ENCODE assay signal across 1 cellular context in the genomic region with DNA sequence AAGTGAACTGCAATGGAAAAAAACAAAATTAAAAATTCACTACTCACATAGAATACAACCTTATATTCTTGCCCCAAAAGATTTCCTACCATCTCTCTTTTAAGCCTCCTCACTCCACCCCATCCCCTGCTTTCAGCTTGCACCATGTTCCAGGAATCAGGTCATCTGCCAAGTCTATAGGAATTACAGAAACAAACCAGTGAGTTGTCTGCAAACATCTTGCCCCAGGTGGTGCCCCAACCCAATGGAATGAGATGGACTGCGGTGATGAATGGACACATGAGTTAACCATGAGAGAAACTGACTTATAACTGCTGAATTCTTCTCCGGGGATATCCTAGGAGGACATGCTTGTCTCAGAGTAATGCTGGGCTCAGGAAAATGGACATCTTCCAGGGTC.
TF ChIP-seq lines count a peak whose summit lies in the region.

No MANE protein-coding gene starts in this region.

TF ChIP-seq in K562, 482 proteins besides CTCF, POLR2A, EP300 and RAD21 (continued from another document):
- TF ChIP-seq U2AF2 (optimal IDR thresholded peaks at IDR 0.05; ENCODE audit: low read depth, low read length) (no peak), HDAC2 (IDR thresholded peaks at IDR 0.05) (no peak), BHLHE40 (IDR thresholded peaks at IDR 0.05; ENCODE audit: low read length) (no peak), ZNF592 (IDR thresholded peaks at IDR 0.05) (no peak), FOXM1 (IDR thresholded peaks at IDR 0.05; ENCODE audit: low read depth) (no peak), FOXM1 (CRISPR knock-in tag; IDR thresholded peaks at IDR 0.05; ENCODE audit: low read depth) (no peak), NCOA4 (IDR thresholded peaks at IDR 0.05; ENCODE audit: partially characterized antibody) (no peak), KDM5B (IDR thresholded peaks at IDR 0.05; ENCODE audit: insufficient replicate concordance, low read depth, low read length) (no peak), RAD51 (IDR thresholded peaks at IDR 0.05; ENCODE audit: borderline replicate concordance, low read depth) (no peak), BCOR (IDR thresholded peaks at IDR 0.05) (no peak), PHB2 (IDR thresholded peaks at IDR 0.05; ENCODE audit: low read depth) (no peak)
TF ChIP-seq in K562: peak in this region for 0.
